In the genomic region with DNA sequence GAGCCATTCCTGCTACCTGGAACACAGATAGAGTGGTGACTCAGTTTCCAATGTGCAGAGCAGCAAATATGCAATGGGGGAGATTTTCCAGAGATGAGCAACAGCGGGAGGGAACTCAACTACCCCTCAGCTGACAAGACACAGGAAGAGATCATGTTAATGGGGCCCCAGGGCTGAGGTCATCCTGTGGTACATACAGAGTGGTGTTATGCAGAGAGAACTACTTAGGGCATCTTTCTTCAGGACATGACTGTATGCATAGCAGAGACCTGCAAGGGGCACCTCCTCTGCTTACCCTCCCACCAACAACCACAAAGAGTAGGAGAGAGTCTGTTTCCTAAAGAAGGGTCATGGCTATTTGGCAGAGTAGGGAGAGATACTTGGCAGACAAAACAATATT, we compare ENCODE assay signal across 10 cellular contexts. TPM values are rescaled to one million over a fixed set of nuclear protein-coding genes. Genes with fewer than 3 reads are reported as not detected.
DNase-seq lines count a peak whose midpoint lies in the region; ATAC-seq, FAIRE-seq and TF ChIP-seq lines count a peak whose summit lies in the region.
"Had no signal": no experiment of that assay in that cellular context is flagged by ENCODE, and none has a peak within 500 bp of the region (broad histone marks: within the 10 kb centered on the region; RNA-seq: fewer than 3 reads in every experiment).

No MANE protein-coding gene starts in this region.

- TF ChIP-seq CTCF in OCI-LY1 (IDR thresholded peaks at IDR 0.05; ENCODE audit: low read length), result no peak
- no peak for TF ChIP-seq CTCF in type B pancreatic cell (conservative IDR thresholded peaks at IDR 0.05)
- no peak for TF ChIP-seq CTCF in kidney (IDR thresholded peaks at IDR 0.05; ENCODE audit: borderline replicate concordance, extremely low read depth, insufficient read depth)

- no peak overlapping the region for H3K9ac ChIP-seq in OCI-LY1 (ENCODE audit: low read length)
- peak overlapping the region; percentile 65 for H3K9ac ChIP-seq in mesenchymal stem cell (ENCODE audit: low read length)
- H3K9ac ChIP-seq in kidney (ENCODE audit: low read length in 2 of 2), result no peak overlapping the region

- H3K14ac ChIP-seq in mesenchymal stem cell (ENCODE audit: low read length in 2 of 2), result no peak overlapping the region

- H4K91ac ChIP-seq in mesenchymal stem cell (ENCODE audit: low read length), result no peak overlapping the region

- no peaks in the 10 kb centered on the region for H3K27me3 Mint-ChIP-seq in type B pancreatic cell

- no peak overlapping the region for H3K18ac ChIP-seq in mesenchymal stem cell (ENCODE audit: low read depth in 1 of 2, low read length in 2 of 2)

- no peak overlapping the region for H2BK120ac ChIP-seq in mesenchymal stem cell (ENCODE audit: low read depth, low read length)

- H3K9me2 ChIP-seq in OCI-LY1 (ENCODE audit: low read depth, low read length), result no peaks in the 10 kb centered on the region

- H3K9me3 Mint-ChIP-seq in type B pancreatic cell, result peaks cover 5% of the 10 kb centered on the region

- no peak for FAIRE-seq in kidney (lab: Jason Lieb, UNC)
- FAIRE-seq: H1 had no signal

- no peak overlapping the region for H2BK5ac ChIP-seq in mesenchymal stem cell (ENCODE audit: low read depth, low read length, poor library complexity, severe bottlenecking)

- H3K23ac ChIP-seq in mesenchymal stem cell (ENCODE audit: low read length in 2 of 2), result no peak overlapping the region

- H3K27ac ChIP-seq in OCI-LY1 (ENCODE audit: low read depth, low read length, poor library complexity, severe bottlenecking) (no peak overlapping the region), mesenchymal stem cell (ENCODE audit: low read length, poor library complexity, severe bottlenecking) (no peak overlapping the region), kidney (ENCODE audit: low read depth in 2 of 2, low read length in 2 of 2) (no peak overlapping the region)

- H3K4me2 ChIP-seq in OCI-LY1 (ENCODE audit: low read length), result peak overlapping the region; percentile 36; the same call in 1 of the 2 replicates
- H3K4me2 ChIP-seq in mesenchymal stem cell (ENCODE audit: low read length, poor library complexity, severe bottlenecking), result no peak overlapping the region

- no peaks in the 10 kb centered on the region for H4K20me1 ChIP-seq in OCI-LY1 (ENCODE audit: insufficient read depth, low read length)

- H2AK5ac ChIP-seq in mesenchymal stem cell (ENCODE audit: low read length, severe bottlenecking), result no peak overlapping the region

- no peak overlapping the region for H4K8ac ChIP-seq in mesenchymal stem cell (ENCODE audit: low read length)

- H3K4ac ChIP-seq in mesenchymal stem cell (ENCODE audit: low read depth in 1 of 2, low read length in 2 of 2), result no peak overlapping the region

- no peaks in the 10 kb centered on the region for H3K27me3 ChIP-seq in OCI-LY1 (ENCODE audit: insufficient read depth, low read length)
- no peaks in the 10 kb centered on the region for H3K27me3 ChIP-seq in mesenchymal stem cell (ENCODE audit: control insufficient read depth in 1 of 2, insufficient read depth in 1 of 2, low read length in 2 of 2)
- H3K27me3 ChIP-seq: Peyer's patch had no signal

- H2AFZ ChIP-seq in OCI-LY1 (ENCODE audit: low read length) (no peak overlapping the region), mesenchymal stem cell (ENCODE audit: low read depth, low read length) (no peak overlapping the region)

- ATAC-seq in GM18868 (IDR thresholded peaks at IDR 0.05; ENCODE audit: unreplicated experiment) (peak; percentile 32), HG02571 (IDR thresholded peaks at IDR 0.05; ENCODE audit: unreplicated experiment) (peak; percentile 38)

- H3K4me1 Mint-ChIP-seq in type B pancreatic cell (ENCODE audit: unreplicated experiment), result peaks cover 32% of the 10 kb centered on the region

- H3K79me1 ChIP-seq in mesenchymal stem cell (replicated peaks; ENCODE audit: low read length, poor library complexity, severe bottlenecking), result no peaks in the 10 kb centered on the region

- no peaks in the 10 kb centered on the region for H3K79me2 ChIP-seq in OCI-LY1 (ENCODE audit: insufficient read depth, low read length)

- H3K4me3 ChIP-seq in OCI-LY1 (ENCODE audit: low read depth, low read length, poor library complexity, severe bottlenecking) (no peak overlapping the region), mesenchymal stem cell (ENCODE audit: insufficient read depth in 1 of 2, low read depth in 1 of 2, low read length in 2 of 2) (peak overlapping the region in 1 of 2 experiments; percentile 65), kidney (ENCODE audit: low read length in 2 of 2) (no peak overlapping the region)

- no peak overlapping the region for H2BK15ac ChIP-seq in mesenchymal stem cell (ENCODE audit: low read depth, poor library complexity, severe bottlenecking)

- DNase-seq in mesenchymal stem cell, result no peak
- no peak for DNase-seq in NCI-H146 treated with DMSO at 0.1 percent for 48 hours (lab: John Stamatoyannopoulos, UW; ENCODE audit: unreplicated experiment)
- DNase-seq in NCI-H510A (lab: John Stamatoyannopoulos, UW), result no peak
- DNase-seq in type B pancreatic cell (ENCODE audit: extremely low spot score, unreplicated experiment), result no peak
- no peak for DNase-seq in kidney

- H3K36me3 ChIP-seq in OCI-LY1 (ENCODE audit: insufficient read depth, low read length), result no peaks in the 10 kb centered on the region
- no peaks in the 10 kb centered on the region for H3K36me3 ChIP-seq in mesenchymal stem cell (ENCODE audit: control insufficient read depth in 1 of 2, insufficient read depth in 2 of 2, low read depth in 1 of 2, low read length in 2 of 2)
- H3K36me3 ChIP-seq in kidney (ENCODE audit: control insufficient read depth in 1 of 2, insufficient read depth in 2 of 2, low read length in 2 of 2), result no peaks in the 10 kb centered on the region
- H3K36me3 ChIP-seq: Peyer's patch had no signal

- H3K27ac Mint-ChIP-seq in type B pancreatic cell, result no peak overlapping the region

- WGBS in mesenchymal stem cell, result 57% methylated on average over 1 of the region's 1 CpG

- H3K36me3 Mint-ChIP-seq in type B pancreatic cell, result no peaks in the 10 kb centered on the region

- intact Hi-C loops in kidney (cut with DNase I), result no loop called here

- no peak overlapping the region for H3K4me3 Mint-ChIP-seq in type B pancreatic cell

- H2BK12ac ChIP-seq in mesenchymal stem cell (ENCODE audit: low read length in 2 of 2), result no peak overlapping the region

- no peaks in the 10 kb centered on the region for H3K9me3 ChIP-seq in OCI-LY1 (ENCODE audit: low read length)
- H3K9me3 ChIP-seq in mesenchymal stem cell (ENCODE audit: control insufficient read depth, low read length), result no peaks in the 10 kb centered on the region
- no peaks in the 10 kb centered on the region for H3K9me3 ChIP-seq in kidney (ENCODE audit: control insufficient read depth in 1 of 2, low read length in 2 of 2)
- H3K9me3 ChIP-seq: Peyer's patch had no signal

- H3F3A ChIP-seq in OCI-LY1 (ENCODE audit: insufficient read depth, low read length), result no peaks in the 10 kb centered on the region

- peaks cover 21% of the 10 kb centered on the region for H3K4me1 ChIP-seq in OCI-LY1 (ENCODE audit: insufficient read depth, low read length, severe bottlenecking)
- peaks cover 2% of the 10 kb centered on the region for H3K4me1 ChIP-seq in mesenchymal stem cell (ENCODE audit: control insufficient read depth, insufficient read depth, low read depth, low read length)
- no peaks in the 10 kb centered on the region for H3K4me1 ChIP-seq in kidney (ENCODE audit: control insufficient read depth in 1 of 2, insufficient read depth in 1 of 2, low read depth in 1 of 2, low read length in 2 of 2)

RNA-seq across cellular contexts. Expression of a gene that starts 6.8 kb away (rescaled TPM):
- 32.4 TPM for polyA plus RNA-seq in mesenchymal stem cell (2013, experiment 1 of 2)
- 29.1 TPM for polyA plus RNA-seq in mesenchymal stem cell (2013, experiment 2 of 2)
- total RNA-seq in type B pancreatic cell (ENCODE audit: low replicate concordance), result 33.4 and 48.7 TPM in 2 replicates
- total RNA-seq in kidney, result 77.7 TPM
- polyA plus RNA-seq in kidney (ENCODE audit: insufficient read depth, low read depth, low replicate concordance), result 9.7 TPM
